In the genomic region with DNA sequence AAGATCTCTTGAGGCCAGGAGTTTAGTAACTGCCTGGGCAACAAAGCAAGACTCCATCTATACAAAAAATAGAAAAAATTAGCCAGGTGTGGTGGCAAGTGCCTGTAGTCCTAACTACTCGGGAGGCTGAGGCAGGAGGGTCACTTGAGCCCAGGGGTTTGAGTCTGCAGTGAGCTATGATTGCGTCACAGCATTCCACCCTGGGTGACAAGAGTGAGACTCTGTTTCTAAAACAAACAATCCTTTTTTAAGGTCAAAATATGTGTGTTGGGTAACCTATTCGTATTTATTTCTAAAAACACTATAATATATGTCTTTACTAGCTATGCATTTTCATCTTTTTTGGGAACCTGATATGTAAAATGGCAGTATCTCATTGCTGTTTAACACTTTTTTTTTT, we compare ENCODE assay signal across 1 cellular context.
TF ChIP-seq lines count a peak whose summit lies in the region.

No MANE protein-coding gene starts in this region.

TF ChIP-seq in HepG2, 621 proteins besides CTCF, POLR2A, EP300 and RAD21 (continued from another document):
- TF ChIP-seq HMGXB3 (CRISPR knock-in tag; IDR thresholded peaks at IDR 0.05; ENCODE audit: borderline replicate concordance) (no peak), SOX6 (IDR thresholded peaks at IDR 0.05) (no peak), SOX6 (CRISPR knock-in tag; IDR thresholded peaks at IDR 0.05) (peak; percentile 18; the same call in 1 of the 2 replicates), SALL1 (CRISPR knock-in tag; IDR thresholded peaks at IDR 0.05) (peak; percentile 60), AHDC1 (CRISPR knock-in tag; IDR thresholded peaks at IDR 0.05; ENCODE audit: borderline replicate concordance) (no peak), ZNF598 (CRISPR knock-in tag; IDR thresholded peaks at IDR 0.05; ENCODE audit: borderline replicate concordance) (no peak), RFX5 (IDR thresholded peaks at IDR 0.05; ENCODE audit: low read depth, low read length) (no peak), ZNF629 (CRISPR knock-in tag; conservative IDR thresholded peaks at IDR 0.05) (no peak), CEBPG (CRISPR knock-in tag; IDR thresholded peaks at IDR 0.05) (peak; percentile 86), MIER2 (CRISPR knock-in tag; IDR thresholded peaks at IDR 0.05) (no peak), MLX (CRISPR knock-in tag; IDR thresholded peaks at IDR 0.05) (no peak), CC2D1A (CRISPR knock-in tag; IDR thresholded peaks at IDR 0.05) (no peak), GATAD2A (CRISPR knock-in tag; IDR thresholded peaks at IDR 0.05) (peak; percentile 32; the same call in 1 of the 2 replicates), TMF1 (CRISPR knock-in tag; IDR thresholded peaks at IDR 0.05; ENCODE audit: low read depth) (no peak), KLF6 (CRISPR knock-in tag; IDR thresholded peaks at IDR 0.05) (no peak), SNAPC4 (CRISPR knock-in tag; IDR thresholded peaks at IDR 0.05) (no peak), FOXP4 (CRISPR knock-in tag; IDR thresholded peaks at IDR 0.05) (0 out of 2 replicates have a peak, but pooled peaks have one; percentile 11), YEATS4 (CRISPR knock-in tag; IDR thresholded peaks at IDR 0.05; ENCODE audit: borderline replicate concordance) (no peak), ATF7-NPFF (CRISPR knock-in tag; IDR thresholded peaks at IDR 0.05; ENCODE audit: low read depth) (no peak), ZMYM3 (CRISPR knock-in tag; IDR thresholded peaks at IDR 0.05) (peak; percentile 67), MATR3 (CRISPR knock-in tag; IDR thresholded peaks at IDR 0.05) (no peak), GTF2F1 (IDR thresholded peaks at IDR 0.05; ENCODE audit: low read length) (no peak), HNRNPH1 (optimal IDR thresholded peaks at IDR 0.05; ENCODE audit: low read depth, low read length) (no peak), ZNF558 (CRISPR knock-in tag; IDR thresholded peaks at IDR 0.05; ENCODE audit: borderline replicate concordance) (no peak), TEAD3 (CRISPR knock-in tag; optimal IDR thresholded peaks at IDR 0.05; ENCODE audit: borderline replicate concordance) (peak; percentile 75), CENPT (CRISPR knock-in tag; IDR thresholded peaks at IDR 0.05; ENCODE audit: low read depth) (no peak), ZNF7 (CRISPR knock-in tag; IDR thresholded peaks at IDR 0.05) (no peak), ERF (CRISPR knock-in tag; IDR thresholded peaks at IDR 0.05) (no peak)
- TF ChIP-seq, protein P1, sequence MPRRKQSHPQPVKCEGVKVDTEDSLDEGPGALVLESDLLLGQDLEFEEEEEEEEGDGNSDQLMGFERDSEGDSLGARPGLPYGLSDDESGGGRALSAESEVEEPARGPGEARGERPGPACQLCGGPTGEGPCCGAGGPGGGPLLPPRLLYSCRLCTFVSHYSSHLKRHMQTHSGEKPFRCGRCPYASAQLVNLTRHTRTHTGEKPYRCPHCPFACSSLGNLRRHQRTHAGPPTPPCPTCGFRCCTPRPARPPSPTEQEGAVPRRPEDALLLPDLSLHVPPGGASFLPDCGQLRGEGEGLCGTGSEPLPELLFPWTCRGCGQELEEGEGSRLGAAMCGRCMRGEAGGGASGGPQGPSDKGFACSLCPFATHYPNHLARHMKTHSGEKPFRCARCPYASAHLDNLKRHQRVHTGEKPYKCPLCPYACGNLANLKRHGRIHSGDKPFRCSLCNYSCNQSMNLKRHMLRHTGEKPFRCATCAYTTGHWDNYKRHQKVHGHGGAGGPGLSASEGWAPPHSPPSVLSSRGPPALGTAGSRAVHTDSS (CRISPR knock-in tag; conservative IDR thresholded peaks at IDR 0.05): no peak
- TF ChIP-seq, protein P2, sequence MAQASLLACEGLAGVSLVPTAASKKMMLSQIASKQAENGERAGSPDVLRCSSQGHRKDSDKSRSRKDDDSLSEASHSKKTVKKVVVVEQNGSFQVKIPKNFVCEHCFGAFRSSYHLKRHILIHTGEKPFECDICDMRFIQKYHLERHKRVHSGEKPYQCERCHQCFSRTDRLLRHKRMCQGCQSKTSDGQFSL (CRISPR knock-in tag; IDR thresholded peaks at IDR 0.05): no peak
TF ChIP-seq in HepG2: peak in this region for 13.
